15 cellular contexts compared by ENCODE assay signal in genomic region chr5:121981254-121981653, GRCh38.
"Had no signal": no experiment of that assay in that cellular context is flagged by ENCODE, and none has a peak within 500 bp of the region (broad histone marks: within the 10 kb centered on the region; RNA-seq: fewer than 3 reads in every experiment).

No MANE protein-coding gene starts in this region.

- H3K27me3 ChIP-seq: adrenal gland, gastrocnemius medialis, heart left ventricle, pancreas, sigmoid colon, thyroid gland, vagina had no signal

- H3K4me1 ChIP-seq: thyroid gland had no signal

- H3K27me3 Mint-ChIP-seq: activated CD4-positive, alpha-beta memory T cell treated with anti-CD3 and anti-CD28 coated beads, Interleukin-2, amount 10 ng/mL, durations not matched to agents 7 days and 5 days; activated CD4-positive, alpha-beta T cell treated with anti-CD3 and anti-CD28 coated beads for 36 hours had no signal

- H3K27ac ChIP-seq: adrenal gland, pancreas, thyroid gland, vagina had no signal

- H3K9me3 Mint-ChIP-seq: activated CD4-positive, alpha-beta memory T cell treated with anti-CD3 and anti-CD28 coated beads, Interleukin-2, amount 10 ng/mL, durations not matched to agents 7 days and 5 days; activated naive CD4-positive, alpha-beta T cell treated with anti-CD3 and anti-CD28 coated beads for 36 hours; activated T-helper 2 cell treated with anti-CD3 and anti-CD28 coated beads, Interferon-gamma antibody, Interleukin-2, Interleukin-4, amounts not matched to agents 10 μg/mL and 5 μg/mL and 100 μg/mL, durations not matched to agents 14 hours and 24 hours and 36 hours; mesothelial cell of epicardium; T-helper 1 cell treated with Interleukin-12 subunit alpha and Interleukin-12 subunit beta and Interleukin-4 antibody, amounts not matched to agents 30 μg/mL and 1 μg/mL, for 36 hours had no signal

- ATAC-seq: activated CD4-positive, alpha-beta T cell treated with anti-CD3 and anti-CD28 coated beads for 36 hours; gastrocnemius medialis; heart left ventricle; pancreas had no signal

- H3K36me3 ChIP-seq: adrenal gland, gastrocnemius medialis, pancreas, sigmoid colon, thyroid gland, vagina had no signal

- H3K9me3 ChIP-seq: adrenal gland, gastrocnemius medialis, heart left ventricle, pancreas, sigmoid colon, thyroid gland, vagina had no signal

- H3K4me3 ChIP-seq: adrenal gland, gastrocnemius medialis, heart left ventricle, pancreas, sigmoid colon, thyroid gland, vagina had no signal

- H3K4me3 Mint-ChIP-seq: activated CD4-positive, alpha-beta memory T cell treated with anti-CD3 and anti-CD28 coated beads, Interleukin-2, amount 10 ng/mL, durations not matched to agents 7 days and 5 days; activated CD4-positive, alpha-beta T cell treated with anti-CD3 and anti-CD28 coated beads for 36 hours; activated naive CD4-positive, alpha-beta T cell treated with anti-CD3 and anti-CD28 coated beads for 36 hours; mesothelial cell of epicardium; T-helper 1 cell treated with Interleukin-12 subunit alpha and Interleukin-12 subunit beta and Interleukin-4 antibody, amounts not matched to agents 30 μg/mL and 1 μg/mL, for 36 hours had no signal

- DNase-seq: activated CD4-positive, alpha-beta memory T cell treated with anti-CD3 and anti-CD28 coated beads, Interleukin-2, amount 10 ng/mL, durations not matched to agents 7 days and 5 days; activated CD4-positive, alpha-beta T cell treated with anti-CD3 and anti-CD28 coated beads for 36 hours; activated CD8-positive, alpha-beta memory T cell treated with anti-CD3 and anti-CD28 coated beads, Interleukin-2, amount 50 U/mL, for 48 hours; activated naive CD4-positive, alpha-beta T cell treated with anti-CD3 and anti-CD28 coated beads for 36 hours; adrenal gland; gastrocnemius medialis; heart left ventricle; pancreas; sigmoid colon; stimulated activated CD4-positive, alpha-beta T cell treated with anti-CD3 and anti-CD28 coated beads, Interleukin-1b, Interleukin-23, amount 100 ng/mL, for 48 hours; thyroid gland had no signal

- H3K27ac Mint-ChIP-seq: activated CD4-positive, alpha-beta memory T cell treated with anti-CD3 and anti-CD28 coated beads, Interleukin-2, amount 10 ng/mL, durations not matched to agents 7 days and 5 days; activated CD4-positive, alpha-beta T cell treated with anti-CD3 and anti-CD28 coated beads for 36 hours; activated naive CD4-positive, alpha-beta T cell treated with anti-CD3 and anti-CD28 coated beads for 36 hours; activated T-helper 2 cell treated with anti-CD3 and anti-CD28 coated beads, Interferon-gamma antibody, Interleukin-2, Interleukin-4, amounts not matched to agents 10 μg/mL and 5 μg/mL and 100 μg/mL, durations not matched to agents 14 hours and 24 hours and 36 hours; mesothelial cell of epicardium; T-helper 1 cell treated with Interleukin-12 subunit alpha and Interleukin-12 subunit beta and Interleukin-4 antibody, amounts not matched to agents 30 μg/mL and 1 μg/mL, for 36 hours had no signal
